In the genomic region with DNA sequence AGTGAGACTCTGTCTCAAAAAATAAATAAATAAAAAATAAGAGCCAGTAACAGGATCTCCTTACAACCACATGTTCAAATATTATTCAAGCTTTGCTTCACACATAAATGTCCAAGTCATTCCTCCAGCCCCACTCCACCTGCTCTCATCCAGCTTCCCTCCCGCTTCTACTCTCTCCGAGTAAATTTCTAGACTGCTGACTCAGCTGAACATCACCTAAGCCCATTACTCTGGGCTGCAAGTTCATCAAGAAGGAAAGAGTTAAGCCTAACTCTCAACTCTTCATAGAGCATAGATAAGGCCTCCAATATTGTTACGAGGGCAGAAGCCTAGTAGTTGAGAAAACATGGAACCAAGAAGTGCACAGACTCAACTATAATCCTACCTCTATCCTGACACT, we compare ENCODE assay signal across 30 cellular contexts.
"Had no signal": no experiment of that assay in that cellular context is flagged by ENCODE, and none has a peak within 500 bp of the region (broad histone marks: within the 10 kb centered on the region; RNA-seq: fewer than 3 reads in every experiment).

No MANE protein-coding gene starts in this region.

- H2AFZ ChIP-seq: neural progenitor cell, parathyroid adenoma had no signal

- H3K79me2 ChIP-seq: parathyroid adenoma had no signal

- DNase-seq: dorsolateral prefrontal cortex; effector CD4-positive, alpha-beta T cell; foreskin keratinocyte; glutamatergic neuron; heart right ventricle; hypothalamus; immature natural killer cell; islet precursor cell; kidney glomerular epithelial cell; left colon; left ventricle myocardium superior; lower lobe of right lung; mucosa of descending colon; naive B cell; stimulated activated CD4-positive, alpha-beta T cell treated with anti-CD3 and anti-CD28 coated beads, Interleukin-12 subunit alpha, Interleukin-12 subunit beta, amount 100 ng/mL, for 4 hours; stimulated activated CD4-positive, alpha-beta T cell treated with anti-CD3 and anti-CD28 coated beads, Interleukin-1b, Interleukin-23, amount 100 ng/mL, for 48 hours; stimulated activated CD4-positive, alpha-beta T cell treated with anti-CD3 and anti-CD28 coated beads, Interleukin-4, amount 100 ng/mL, for 1 hour; stimulated activated CD8-positive, alpha-beta memory T cell treated with anti-CD3 and anti-CD28 coated beads, Interleukin-4, amount 100 ng/mL, for 48 hours; stimulated activated naive CD4-positive, alpha-beta T cell; stimulated activated naive CD8-positive, alpha-beta T cell treated with anti-CD3 and anti-CD28 coated beads, Interleukin-15, amount 100 ng/mL, for 72 hours; trophoblast cell had no signal

- H3K27ac ChIP-seq: dorsolateral prefrontal cortex, epithelial cell of prostate, esophagus muscularis mucosa, foreskin keratinocyte, heart right ventricle, lower lobe of right lung, neural progenitor cell, parathyroid adenoma, suprapubic skin, vagina had no signal

- H3K9ac ChIP-seq: neural progenitor cell, parathyroid adenoma had no signal

- H3K4me3 ChIP-seq: dorsolateral prefrontal cortex, esophagus muscularis mucosa, heart right ventricle, lower lobe of right lung, mucosa of descending colon, neural progenitor cell, smooth muscle cell, suprapubic skin, vagina had no signal

- FAIRE-seq: colon had no signal

- H3K4me1 ChIP-seq: foreskin keratinocyte, lower lobe of right lung, vagina had no signal

- H3K9me3 ChIP-seq: esophagus muscularis mucosa, heart right ventricle, lower lobe of right lung, mucosa of descending colon, suprapubic skin, vagina had no signal

- ATAC-seq: foreskin keratinocyte; heart right ventricle; left colon; left ventricle myocardium superior; lower lobe of right lung; mucosa of descending colon; sciatic nerve; stimulated activated naive CD8-positive, alpha-beta T cell treated with anti-CD3 and anti-CD28 coated beads, Interleukin-15, amount 100 ng/mL, for 72 hours had no signal

- H3K27me3 ChIP-seq: dorsolateral prefrontal cortex, esophagus muscularis mucosa, foreskin keratinocyte, heart right ventricle, neural progenitor cell, suprapubic skin, vagina had no signal

- H3K4me2 ChIP-seq: neural progenitor cell, smooth muscle cell had no signal

- H3K36me3 ChIP-seq: esophagus muscularis mucosa, heart right ventricle, lower lobe of right lung, neural progenitor cell, suprapubic skin, vagina had no signal
